ENCODE assay signal across 10 cellular contexts in genomic region chr6:148608211-148608951, GRCh38.
DNase-seq lines count a peak whose midpoint lies in the region; ATAC-seq and TF ChIP-seq lines count a peak whose summit lies in the region.
"Had no signal": no experiment of that assay in that cellular context is flagged by ENCODE, and none has a peak within 500 bp of the region (broad histone marks: within the 10 kb centered on the region; RNA-seq: fewer than 3 reads in every experiment).

No MANE protein-coding gene starts in this region.

- DNase-seq in GM10248 (ENCODE audit: extremely low spot score) (no peak), choroid plexus epithelial cell (ENCODE audit: low read depth) (peak; percentile 57), NCI-H2107 treated with DMSO at 0.1 percent for 48 hours (lab: John Stamatoyannopoulos, UW; ENCODE audit: unreplicated experiment) (no peak)
- DNase-seq: activated CD8-positive, alpha-beta T cell treated with anti-CD3 and anti-CD28 coated beads for 36 hours; NCI-H526 treated with DMSO at 0.1 percent for 48 hours had no signal

- no peak for ATAC-seq in HG03175 (IDR thresholded peaks at IDR 0.05; ENCODE audit: unreplicated experiment)
- no peak for ATAC-seq in GM19455 (IDR thresholded peaks at IDR 0.05; ENCODE audit: unreplicated experiment)
- no peak for ATAC-seq in HG03469 (IDR thresholded peaks at IDR 0.05; ENCODE audit: unreplicated experiment)
- ATAC-seq: activated CD8-positive, alpha-beta T cell treated with anti-CD3 and anti-CD28 coated beads for 36 hours had no signal

- CTCF ChIA-PET in GM10248 (lab: Yijun Ruan, JAX), result interaction anchor here (0.7 to 2.0 kb wide), 5 partner anchors 10 to 31 kb away, joined by 3 to 7 read pairs (median 5); no protein-coding TSS in a partner anchor

- H4K20me1 ChIP-seq in Loucy (ENCODE audit: insufficient read depth, low read length, poor library complexity, severe bottlenecking) (no peaks in the 10 kb centered on the region), neural cell (ENCODE audit: insufficient read depth) (no peaks in the 10 kb centered on the region)

- no peaks in the 10 kb centered on the region for H3K9me2 ChIP-seq in Loucy (replicated peaks; ENCODE audit: low read depth, low read length)
- H3K9me2 ChIP-seq in neural cell (ENCODE audit: insufficient read depth, low read length), result no peaks in the 10 kb centered on the region

- H2AFZ ChIP-seq in Loucy (ENCODE audit: low read length), result no peak overlapping the region
- H2AFZ ChIP-seq in neural cell (ENCODE audit: low read depth, low read length), result no peak overlapping the region

- no peaks in the 10 kb centered on the region for H3K79me2 ChIP-seq in Loucy (ENCODE audit: insufficient read depth, low read length)
- H3K79me2 ChIP-seq in neural cell (replicated peaks; ENCODE audit: insufficient read depth, low read length), result no peaks in the 10 kb centered on the region

- no peak overlapping the region for H3K27ac ChIP-seq in neural cell (ENCODE audit: low read length)

- no peak for TF ChIP-seq RAD21 in neural cell (conservative IDR thresholded peaks at IDR 0.05)

- TF ChIP-seq CTCF in GM10248 (IDR thresholded peaks at IDR 0.05; ENCODE audit: control extremely low read depth, extremely low read depth, low read depth, missing control alignments) (peak; percentile 16), Loucy (conservative IDR thresholded peaks at IDR 0.05; ENCODE audit: low read length) (peak; percentile 73), choroid plexus epithelial cell (conservative IDR thresholded peaks at IDR 0.05; ENCODE audit: low read depth, low read length) (peak; percentile 70), neural cell (IDR thresholded peaks at IDR 0.05; ENCODE audit: poor library complexity, severe bottlenecking) (peak; percentile 24)

- H3K4me2 ChIP-seq in Loucy (ENCODE audit: low read depth, low read length, poor library complexity, severe bottlenecking), result no peak overlapping the region
- H3K4me2 ChIP-seq in neural cell (ENCODE audit: low read length), result no peak overlapping the region

- H3K36me3 ChIP-seq in Loucy (ENCODE audit: insufficient read depth, low read length) (no peaks in the 10 kb centered on the region), neural cell (ENCODE audit: insufficient read depth, low read length) (no peaks in the 10 kb centered on the region)

- H3K27me3 ChIP-seq in Loucy (ENCODE audit: insufficient read depth, low read length, poor library complexity, severe bottlenecking) (no peaks in the 10 kb centered on the region), neural cell (ENCODE audit: insufficient read depth, low read depth, low read length) (no peaks in the 10 kb centered on the region)

- POLR2A ChIA-PET in GM10248 (lab: Yijun Ruan, JAX), result no interaction called here

- H3F3A ChIP-seq in Loucy (ENCODE audit: low read depth), result no peaks in the 10 kb centered on the region
- no peaks in the 10 kb centered on the region for H3F3A ChIP-seq in neural cell (ENCODE audit: insufficient read depth, low read length, poor library complexity, severe bottlenecking)

- no peaks in the 10 kb centered on the region for H3K4me1 ChIP-seq in Loucy (ENCODE audit: insufficient read depth, low read length, poor library complexity, severe bottlenecking)

- H3K9ac ChIP-seq in Loucy (ENCODE audit: low read depth, low read length, poor library complexity, severe bottlenecking), result no peak overlapping the region
- no peak overlapping the region for H3K9ac ChIP-seq in neural cell (ENCODE audit: low read length)

- H3K4me3 ChIP-seq in Loucy (ENCODE audit: low read length, poor library complexity, severe bottlenecking), result no peak overlapping the region
- H3K4me3 ChIP-seq in choroid plexus epithelial cell (ENCODE audit: low read depth, low read length), result no peak overlapping the region
- H3K4me3 ChIP-seq in neural cell (ENCODE audit: low read length), result no peak overlapping the region

- no peak for TF ChIP-seq EP300 in neural cell (conservative IDR thresholded peaks at IDR 0.05; ENCODE audit: poor library complexity, severe bottlenecking)

- no peaks in the 10 kb centered on the region for H3K9me3 ChIP-seq in Loucy (ENCODE audit: insufficient read depth, low read depth, low read length)
- H3K9me3 ChIP-seq in neural cell (ENCODE audit: low read length), result no peaks in the 10 kb centered on the region

TF ChIP-seq in neural cell, 6 proteins besides CTCF, POLR2A, EP300 and RAD21:
- TF ChIP-seq REST (IDR thresholded peaks at IDR 0.05; ENCODE audit: borderline replicate concordance), result no peak
- TF ChIP-seq POLR2AphosphoS5 (IDR thresholded peaks at IDR 0.05), result no peak
- no peak for TF ChIP-seq MXI1 (conservative IDR thresholded peaks at IDR 0.05; ENCODE audit: poor library complexity, severe bottlenecking)
- TF ChIP-seq TAF1 (IDR thresholded peaks at IDR 0.05; ENCODE audit: low read depth), result no peak
- no peak for TF ChIP-seq SMC3 (conservative IDR thresholded peaks at IDR 0.05; ENCODE audit: poor library complexity)
- no peak for TF ChIP-seq EZH2 (IDR thresholded peaks at IDR 0.05; ENCODE audit: borderline replicate concordance, insufficient read depth, low read length, poor library complexity, severe bottlenecking)

Comparison
In these comparisons a context has a peak if more than half of its experiments do, and no peak if none do; other contexts are left out.
1. CTCF ChIP-seq: peak in every context shown above with its lines; median percentile 73 in Loucy; 70 in choroid plexus epithelial cell; 24 in neural cell; 16 in GM10248.